In genomic region chr15:28318122-28318521, GRCh38 we compare ENCODE assay signal across 15 cellular contexts. TPM values are rescaled to one million over a fixed set of nuclear protein-coding genes. Genes with fewer than 3 reads are reported as not detected.
DNase-seq lines count a peak whose midpoint lies in the region; ATAC-seq and TF ChIP-seq lines count a peak whose summit lies in the region.
"Not testable (repeated sequence)": the region's sequence is repeated elsewhere in the genome, so short reads cannot be mapped to it uniquely, and the experiment has no call there.
"Had no signal": no experiment of that assay in that cellular context is flagged by ENCODE, and none has a peak within 500 bp of the region (broad histone marks: within the 10 kb centered on the region; RNA-seq: fewer than 3 reads in every experiment).

No MANE protein-coding gene starts in this region.

- not testable (repeated sequence) for H3K4me3 ChIP-seq in WERI-Rb-1 (ENCODE audit: low read depth, low read length); mucosa of descending colon; transverse colon

- not testable (repeated sequence) for H3K27ac Mint-ChIP-seq in activated CD4-positive, alpha-beta T cell treated with anti-CD3 and anti-CD28 coated beads for 36 hours

- in situ Hi-C loops in transverse colon (cut with MboI; ENCODE audit: low pct_ligation_motif_present in 1 of 4, low pct_unique_long_range_greater_than_20kb in 1 of 4, low sequenced_read_pairs in 3 of 4): not testable (repeated sequence)

- H3K9me3 Mint-ChIP-seq in activated CD4-positive, alpha-beta T cell treated with anti-CD3 and anti-CD28 coated beads for 36 hours (ENCODE audit: low read depth): not testable (repeated sequence)

- POLR2A ChIA-PET in activated CD4-positive, alpha-beta T cell treated with anti-CD3 and anti-CD28 coated beads for 36 hours (lab: Charles Lee): not testable (repeated sequence)

- WGBS in transverse colon (ENCODE audit: low coverage in 1 of 2), 2 donors: 80 to 92% methylated on average over 1 to 13 of the region's 13 CpGs

- peaks cover 17% of the 10 kb centered on the region for H3K36me3 ChIP-seq in WERI-Rb-1
- not testable (repeated sequence) for H3K36me3 ChIP-seq in mucosa of descending colon (ENCODE audit: low read depth); transverse colon

- TF ChIP-seq POLR2A in transverse colon (IDR thresholded peaks at IDR 0.05): not testable (repeated sequence)

- H3K4me1 Mint-ChIP-seq in activated CD4-positive, alpha-beta T cell treated with anti-CD3 and anti-CD28 coated beads for 36 hours: not testable (repeated sequence)

- not testable (repeated sequence) for H3K4me1 ChIP-seq in mucosa of descending colon (ENCODE audit: low read depth); transverse colon

- CTCF ChIA-PET in activated CD4-positive, alpha-beta T cell treated with anti-CD3 and anti-CD28 coated beads for 36 hours (lab: Charles Lee): interaction anchor here (0.7 kb wide), 1 partner anchor 31 kb away, joined by 3 read pairs; no protein-coding TSS in a partner anchor

- not testable (repeated sequence) for TF ChIP-seq EP300 in transverse colon (IDR thresholded peaks at IDR 0.05; ENCODE audit: low read depth)

- not testable (repeated sequence) for H3K27ac ChIP-seq in WERI-Rb-1, transverse colon

- H3K27me3 Mint-ChIP-seq in activated CD4-positive, alpha-beta T cell treated with anti-CD3 and anti-CD28 coated beads for 36 hours: not testable (repeated sequence)

- peaks cover 34% of the 10 kb centered on the region for H3K36me3 Mint-ChIP-seq in activated CD4-positive, alpha-beta T cell treated with anti-CD3 and anti-CD28 coated beads for 36 hours (ENCODE audit: low read depth)

- H3K4me3 Mint-ChIP-seq in activated CD4-positive, alpha-beta T cell treated with anti-CD3 and anti-CD28 coated beads for 36 hours: not testable (repeated sequence)

- H3K9me3 ChIP-seq in WERI-Rb-1 (ENCODE audit: severe bottlenecking); mucosa of descending colon; transverse colon: not testable (repeated sequence)

- not testable (repeated sequence) for TF ChIP-seq CTCF in WERI-Rb-1 (IDR thresholded peaks at IDR 0.05; ENCODE audit: low read depth, low read length); mucosa of descending colon (IDR thresholded peaks at IDR 0.05); transverse colon (IDR thresholded peaks at IDR 0.05)

- intact Hi-C loops in activated CD4-positive, alpha-beta T cell treated with anti-CD3 and anti-CD28 coated beads for 36 hours (cut with DNase I, micrococcal nuclease); mucosa of descending colon (cut with DNase I, micrococcal nuclease); transverse colon (cut with DNase I; ENCODE audit: low total_unique reads): not testable (repeated sequence)

- H3K27me3 ChIP-seq in WERI-Rb-1 (ENCODE audit: insufficient read depth, low read depth, severe bottlenecking); transverse colon: not testable (repeated sequence)

- ATAC-seq in activated CD4-positive, alpha-beta T cell treated with anti-CD3 and anti-CD28 coated beads for 36 hours: not testable (repeated sequence)
- ATAC-seq in esophagus mucosa: peak; percentile 50
- ATAC-seq in mucosa of descending colon: peak; percentile 36

- peak; percentile 1 for DNase-seq in ELF-1 (ENCODE audit: low read depth, low spot score)
- peak; percentile 8 for DNase-seq in WERI-Rb-1
- DNase-seq in activated CD4-positive, alpha-beta T cell treated with anti-CD3 and anti-CD28 coated beads for 36 hours: peak; percentile 8
- peak; percentile 50 for DNase-seq in iris pigment epithelial cell (ENCODE audit: low read depth)
- peak in 1 of 3 donors; percentile 10 for DNase-seq in mucosa of descending colon
- peak; percentile 8 for DNase-seq in transverse colon

RNA-seq across cellular contexts. Expression of gene HERC2, which starts 3.9 kb away (rescaled TPM):
- total RNA-seq in activated CD4-positive, alpha-beta T cell treated with anti-CD3 and anti-CD28 coated beads for 36 hours: 10 to 100 TPM; 26.8 to 35.0 TPM
- total RNA-seq in esophagus mucosa (34.1 TPM), mucosa of descending colon (100 to 1,000 TPM in 1 of 3 donors, 10 to 100 TPM in 2; 61.2 to 109 (median 73.9) TPM), transverse colon (100 to 1,000 TPM in 1 of 4 donors, 10 to 100 TPM in 3; 64.9 to 182 (median 83.7) TPM)

RNA-seq across cellular contexts. Expression of gene GOLGA6L24, which starts 39.8 kb away (rescaled TPM):
- total RNA-seq in activated CD4-positive, alpha-beta T cell treated with anti-CD3 and anti-CD28 coated beads for 36 hours: not detected
- total RNA-seq in esophagus mucosa: not detected
- not detected for total RNA-seq in mucosa of descending colon
- not detected for total RNA-seq in transverse colon
- total RNA-seq: A172; B cell; Caco-2; Calu3; CD4-positive, alpha-beta T cell; CD8-positive, alpha-beta T cell; G401; GM12878 had no signal
